In genomic region chr20:50099121-50099520, GRCh38 we compare ENCODE assay signal across 1 cellular context.
TF ChIP-seq lines count a peak whose summit lies in the region.

No MANE protein-coding gene starts in this region.

TF ChIP-seq in HCT116, 20 proteins besides CTCF, POLR2A, EP300 and RAD21:
- TF ChIP-seq EGR1 (IDR thresholded peaks at IDR 0.05; ENCODE audit: low read depth) (no peak), CEBPB (IDR thresholded peaks at IDR 0.05; ENCODE audit: low read depth) (no peak), ZFX (IDR thresholded peaks at IDR 0.05) (no peak), SIN3A (IDR thresholded peaks at IDR 0.05; ENCODE audit: low read depth) (no peak), ZBTB33 (IDR thresholded peaks at IDR 0.05; ENCODE audit: extremely low read depth, insufficient replicate concordance, low read length) (no peak), POLR2AphosphoS5 (IDR thresholded peaks at IDR 0.05; ENCODE audit: low read depth, low read length) (no peak), EZH2phosphoT487 (IDR thresholded peaks at IDR 0.05; ENCODE audit: borderline replicate concordance) (no peak), FOSL1 (IDR thresholded peaks at IDR 0.05; ENCODE audit: low read depth) (no peak)
